Comparison of ENCODE assay signal across 8 cellular contexts in the genomic region with DNA sequence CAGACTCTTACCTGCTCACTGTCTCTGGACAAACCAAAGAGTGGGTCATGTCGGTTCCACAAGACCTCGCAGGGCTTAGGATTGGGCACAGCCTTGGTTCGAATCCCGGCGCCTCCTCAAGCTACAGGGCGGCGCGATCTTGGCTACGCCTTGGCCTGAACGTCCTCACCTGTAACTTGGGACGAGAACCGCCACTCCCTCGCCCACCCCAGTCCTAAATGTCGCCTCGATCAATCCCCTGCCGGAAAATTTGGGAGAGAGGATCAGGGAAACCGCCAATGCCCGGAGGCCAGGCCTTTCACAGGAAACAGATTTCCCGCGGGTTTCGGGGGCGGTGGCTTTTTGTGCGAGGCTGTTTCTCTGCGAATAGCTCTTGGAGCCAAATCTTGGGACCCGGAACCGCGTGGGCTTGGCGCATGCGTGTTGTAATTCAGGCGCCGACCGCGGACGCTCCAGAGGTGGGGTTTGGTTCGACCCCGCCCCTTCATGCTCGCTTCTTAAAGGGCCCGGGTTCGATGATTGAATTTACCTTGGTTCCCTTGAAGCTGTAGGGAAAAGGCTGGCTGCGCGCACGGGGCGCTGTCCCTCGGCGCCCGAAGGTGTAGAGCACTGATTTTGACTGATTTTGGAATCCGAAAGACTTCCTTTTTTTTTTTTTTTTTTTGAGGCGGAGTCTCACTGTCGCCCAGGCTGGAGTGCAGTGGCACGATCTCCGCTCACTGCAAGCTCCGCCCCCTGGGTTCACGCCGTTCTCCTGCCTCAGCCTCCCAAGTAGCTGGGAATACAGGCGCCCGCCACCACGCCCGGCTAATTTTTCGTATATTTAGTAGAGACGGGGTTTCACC. TPM values are rescaled to one million over a fixed set of nuclear protein-coding genes. Genes with fewer than 3 reads are reported as not detected.
DNase-seq lines count a peak whose midpoint lies in the region; ATAC-seq and TF ChIP-seq lines count a peak whose summit lies in the region.

NR2C2AP (minus strand) TSS at position 403 of the 845 bp plus-strand sequence; CDS start at position 49, 354 bp downstream.

- peak within 1 kb of the TSS; percentile 19 to 82 for H3K27ac ChIP-seq in left lung

- peak in 1 of 2 donors; percentile 14 for TF ChIP-seq CTCF in left lung (IDR thresholded peaks at IDR 0.05)

- no peaks in the 10 kb centered on the region for H3K9me3 ChIP-seq in left lung

- DNase-seq in AG08395 (ENCODE audit: low spot score), result peak; percentile 99
- peak; percentile 99 for DNase-seq in NCI-H82 (lab: John Stamatoyannopoulos, UW)
- DNase-seq in activated CD4-positive, alpha-beta T cell treated with anti-CD3 and anti-CD28 coated beads, Interleukin-2, amount 50 U/mL, for 4 hours, result peak; percentile 92 to 93
- peak; percentile 81 for DNase-seq in dedifferentiated amniotic fluid mesenchymal stem cell (ENCODE audit: extremely low spot score)
- peak; percentile 92 to 96 for DNase-seq in left lung
- DNase-seq in stimulated activated CD4-positive, alpha-beta T cell treated with anti-CD3 and anti-CD28 coated beads, Interleukin-2, amount 100 ng/mL, for 4 hours (ENCODE audit: low read depth), result peak; percentile 91

- peaks cover 4 to 13% of the 10 kb centered on the region in 2 donors for H3K4me1 ChIP-seq in left lung

- peaks cover 0 to 32% of the 10 kb centered on the region in 2 donors for H3K36me3 ChIP-seq in left lung

- peaks cover 0 to 11% of the 10 kb centered on the region in 2 donors for H3K27me3 ChIP-seq in left lung

- ATAC-seq in GM19035 (IDR thresholded peaks at IDR 0.05; ENCODE audit: unreplicated experiment), result peak; percentile 81
- peak; percentile 57 for ATAC-seq in HG03521 (IDR thresholded peaks at IDR 0.05; ENCODE audit: unreplicated experiment)
- ATAC-seq in left lung, result peak; percentile 95

- intact Hi-C loops in left lung (cut with DNase I), result no loop called here

- peak within 1 kb of the TSS; percentile 60 to 82 for H3K4me3 ChIP-seq in left lung

RNA-seq across cellular contexts. Expression of gene NR2C2AP, which starts in this region (rescaled TPM):
- 10 to 100 TPM; 10.4 to 22.3 TPM for total RNA-seq in left lung

Comparison
In these comparisons a context has a peak if more than half of its experiments do, and no peak if none do; other contexts are left out.
1. Peak in every context shown above with its lines: DNase-seq, ATAC-seq, H3K4me3 ChIP-seq and H3K27ac ChIP-seq.